Comparison of ENCODE assay signal across 10 cellular contexts in the genomic region with DNA sequence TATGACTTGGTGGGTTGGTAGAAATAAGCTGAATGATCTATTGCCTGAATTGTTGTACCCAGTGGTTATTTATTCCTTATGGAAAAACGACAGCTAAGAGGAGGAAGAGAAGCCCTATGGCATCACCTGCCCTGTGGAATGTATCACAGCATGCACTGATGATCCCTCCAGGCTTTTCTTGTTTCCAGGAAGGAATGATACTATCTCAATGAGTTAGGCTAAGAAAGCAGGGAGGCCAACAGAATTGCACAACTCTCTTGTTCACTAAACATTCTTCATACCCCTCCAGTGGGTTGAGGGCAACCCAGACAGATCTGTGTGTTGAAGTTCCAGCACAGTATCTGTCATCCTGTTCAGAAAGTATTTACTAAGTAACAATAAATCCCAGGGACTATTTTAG.
"Had no signal": no experiment of that assay in that cellular context is flagged by ENCODE, and none has a peak within 500 bp of the region (broad histone marks: within the 10 kb centered on the region; RNA-seq: fewer than 3 reads in every experiment).

No MANE protein-coding gene starts in this region.

- H3K9ac ChIP-seq: GM23248 had no signal

- H3K4me1 ChIP-seq: HAP-1 had no signal

- H3K9me3 ChIP-seq: HAP-1 had no signal

- ATAC-seq: GM23338, HCT116 had no signal

- DNase-seq: GM23248, GOT3, H7, H9, HCEC 1CT, HFFc6 had no signal

- H3K27ac ChIP-seq: GM23248 had no signal

- H2AFZ ChIP-seq: GM23248, GM23338 had no signal

- H3K36me3 ChIP-seq: HAP-1 had no signal

- H3K4me3 ChIP-seq: GM23248, GM23338, HAP-1 had no signal

- FAIRE-seq: H54 had no signal

- H3K4me2 ChIP-seq: GM23338 had no signal
